ENCODE assay signal across 1 cellular context in genomic region chr17:57957120-57957850, GRCh38.
TF ChIP-seq lines count a peak whose summit lies in the region.

No MANE protein-coding gene starts in this region.

TF ChIP-seq in IMR-90, 13 proteins besides CTCF, POLR2A, EP300 and RAD21 (continued from another document):
- TF ChIP-seq FOS (IDR thresholded peaks at IDR 0.05; ENCODE audit: low read depth, low read length) (no peak), MXI1 (IDR thresholded peaks at IDR 0.05; ENCODE audit: borderline replicate concordance, low read depth, low read length) (no peak), SMC3 (IDR thresholded peaks at IDR 0.05; ENCODE audit: low read depth, low read length) (no peak), CEBPB (IDR thresholded peaks at IDR 0.05; ENCODE audit: low read depth, low read length) (no peak), MAZ (IDR thresholded peaks at IDR 0.05; ENCODE audit: borderline replicate concordance, low read depth, low read length) (no peak)
TF ChIP-seq in IMR-90: peak in this region for 0.
